16 cellular contexts compared by ENCODE assay signal in the genomic region with DNA sequence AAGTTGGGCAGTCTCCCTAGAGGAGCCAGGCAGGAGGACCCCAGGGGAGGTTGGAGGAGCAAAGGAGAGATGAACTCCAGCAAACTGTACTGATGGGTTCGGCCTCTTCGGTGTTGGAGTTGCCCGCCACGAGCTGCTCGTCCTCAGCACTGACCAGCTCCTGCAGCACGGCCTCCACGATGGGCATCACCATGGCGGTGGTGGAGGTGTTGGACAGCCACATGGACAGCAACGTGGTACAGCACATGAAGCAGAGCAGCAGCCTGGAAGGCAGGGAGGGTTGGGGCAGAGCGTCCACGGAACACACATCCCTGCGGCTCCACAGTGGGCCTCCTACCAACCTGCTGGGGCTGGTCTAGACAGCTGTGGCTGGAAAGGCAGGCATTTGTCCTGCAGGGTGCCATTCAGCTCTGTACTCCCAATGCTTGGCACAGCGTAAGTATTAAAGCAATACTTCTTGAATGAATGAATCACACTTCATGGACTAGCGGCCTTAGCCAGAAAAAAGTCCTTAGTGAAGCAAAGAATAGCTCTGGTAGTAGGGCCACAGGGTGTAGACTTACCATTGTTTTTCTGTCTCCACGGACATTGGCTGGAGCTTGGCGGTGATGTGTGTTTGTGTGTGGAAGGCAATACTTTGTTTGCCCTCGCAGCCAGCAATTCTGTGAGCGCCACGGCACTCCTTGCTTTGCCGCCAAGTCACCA. TPM values are rescaled to one million over a fixed set of nuclear protein-coding genes. Genes with fewer than 3 reads are reported as not detected.
A peak's percentile ranks its signal among the peaks of the same experiment; 100 is the strongest.
DNase-seq lines count a peak whose midpoint lies in the region; ATAC-seq and TF ChIP-seq lines count a peak whose summit lies in the region.
"Had no signal": no experiment of that assay in that cellular context is flagged by ENCODE, and none has a peak within 500 bp of the region (broad histone marks: within the 10 kb centered on the region; RNA-seq: fewer than 3 reads in every experiment).

No MANE protein-coding gene starts in this region.

- peaks cover 8% of the 10 kb centered on the region for H3K36me3 Mint-ChIP-seq in type B pancreatic cell
- H3K36me3 Mint-ChIP-seq: CD14-positive monocyte had no signal

- H3K27ac Mint-ChIP-seq in type B pancreatic cell = peak overlapping the region; percentile 93
- H3K27ac Mint-ChIP-seq: CD14-positive monocyte had no signal

- H3K18ac ChIP-seq in mesenchymal stem cell (ENCODE audit: low read depth in 1 of 2, low read length in 2 of 2) = no peak overlapping the region

- no peak overlapping the region for H2BK5ac ChIP-seq in mesenchymal stem cell (ENCODE audit: low read depth, low read length, poor library complexity, severe bottlenecking)

- H3K9me3 Mint-ChIP-seq in type B pancreatic cell = peaks cover 4% of the 10 kb centered on the region
- H3K9me3 Mint-ChIP-seq: CD14-positive monocyte had no signal

- DNase-seq in Right ventricle myocardium superior (no peak), left cardiac atrium (no peak), epithelial cell of esophagus (ENCODE audit: low read depth) (peak; percentile 72), mesenchymal stem cell (no peak), type B pancreatic cell (ENCODE audit: extremely low spot score, unreplicated experiment) (no peak), lower leg skin (ENCODE audit: low spot score in 2 of 2) (no peak)
- DNase-seq in activated CD4-positive, alpha-beta T cell treated with anti-CD3 and anti-CD28 coated beads, Interleukin-2, amount 50 U/mL, for 4 hours = no peak
- DNase-seq: Caco-2, H7, Karpas-422, NCI-H2029 treated with DMSO at 0.1 percent for 48 hours, NCI-H510A treated with DMSO at 0.1 percent for 48 hours, SHP77 treated with DMSO at 0.1 percent for 48 hours had no signal

- no peak overlapping the region for H3K4me3 Mint-ChIP-seq in type B pancreatic cell
- H3K4me3 Mint-ChIP-seq: CD14-positive monocyte had no signal

- no peaks in the 10 kb centered on the region for H3K27me3 Mint-ChIP-seq in type B pancreatic cell

- H3K36me3 ChIP-seq in mesenchymal stem cell (ENCODE audit: control insufficient read depth in 1 of 2, insufficient read depth in 2 of 2, low read depth in 1 of 2, low read length in 2 of 2) = peaks cover 3 to 54% of the 10 kb centered on the region in 2 experiments

- no peak overlapping the region for H3K9ac ChIP-seq in mesenchymal stem cell (ENCODE audit: low read length)

- WGBS in mesenchymal stem cell = 92% methylated on average over 20 of the region's 20 CpGs
- WGBS in lower leg skin, 2 donors = 74 to 79% methylated on average over 20 of the region's 20 CpGs

- no peak overlapping the region for H3K4ac ChIP-seq in mesenchymal stem cell (ENCODE audit: low read depth in 1 of 2, low read length in 2 of 2)

- ATAC-seq in Right ventricle myocardium superior (ENCODE audit: poor library complexity) (peak; percentile 8), left cardiac atrium (no peak), GM18517 (IDR thresholded peaks at IDR 0.05; ENCODE audit: unreplicated experiment) (no peak)
- ATAC-seq: A549 had no signal

- no peaks in the 10 kb centered on the region for H3K9me3 ChIP-seq in mesenchymal stem cell (ENCODE audit: control insufficient read depth, low read length)
- H3K9me3 ChIP-seq: A549, Caco-2 had no signal

- no peak for TF ChIP-seq POLR2A in lower leg skin (IDR thresholded peaks at IDR 0.05)

- no peak overlapping the region for H3K23ac ChIP-seq in mesenchymal stem cell (ENCODE audit: low read length in 2 of 2)

- peak overlapping the region; percentile 49 for H4K91ac ChIP-seq in mesenchymal stem cell (ENCODE audit: low read length)

- no peak overlapping the region for H3K27ac ChIP-seq in mesenchymal stem cell (ENCODE audit: low read length, poor library complexity, severe bottlenecking)
- H3K27ac ChIP-seq: A549 had no signal

- H3K79me1 ChIP-seq in mesenchymal stem cell (replicated peaks; ENCODE audit: low read length, poor library complexity, severe bottlenecking) = no peaks in the 10 kb centered on the region

- H3K27me3 ChIP-seq in mesenchymal stem cell (ENCODE audit: control insufficient read depth in 1 of 2, insufficient read depth in 1 of 2, low read length in 2 of 2) = peaks cover 0 to 7% of the 10 kb centered on the region in 2 experiments

- H3K14ac ChIP-seq in mesenchymal stem cell (ENCODE audit: low read length in 2 of 2) = no peak overlapping the region

- intact Hi-C loops in Right ventricle myocardium superior (cut with DNase I) = no loop called here
- intact Hi-C loops in left cardiac atrium (cut with DNase I) = no loop called here
- intact Hi-C loops in lower leg skin (cut with DNase I; ENCODE audit: low total_unique reads) = no loop called here

- H2BK120ac ChIP-seq in mesenchymal stem cell (ENCODE audit: low read depth, low read length) = no peak overlapping the region

- H4K8ac ChIP-seq in mesenchymal stem cell (ENCODE audit: low read length) = no peak overlapping the region

- peaks cover 10% of the 10 kb centered on the region for H3K4me1 Mint-ChIP-seq in type B pancreatic cell (ENCODE audit: unreplicated experiment)
- H3K4me1 Mint-ChIP-seq: CD14-positive monocyte had no signal

- H2AK5ac ChIP-seq in mesenchymal stem cell (ENCODE audit: low read length, severe bottlenecking) = no peak overlapping the region

- peak overlapping the region in 1 of 2 experiments; percentile 28 for H2BK12ac ChIP-seq in mesenchymal stem cell (ENCODE audit: low read length in 2 of 2)

- no peak overlapping the region for H2BK15ac ChIP-seq in mesenchymal stem cell (ENCODE audit: low read depth, poor library complexity, severe bottlenecking)

- no peak overlapping the region for H3K4me2 ChIP-seq in mesenchymal stem cell (ENCODE audit: low read length, poor library complexity, severe bottlenecking)
- H3K4me2 ChIP-seq: A549 had no signal

- H3K4me3 ChIP-seq in epithelial cell of esophagus (ENCODE audit: low read length) = peak overlapping the region; percentile 10
- H3K4me3 ChIP-seq in mesenchymal stem cell (ENCODE audit: insufficient read depth in 1 of 2, low read depth in 1 of 2, low read length in 2 of 2) = no peak overlapping the region
- H3K4me3 ChIP-seq in lower leg skin (ENCODE audit: low read depth, poor library complexity, severe bottlenecking) = no peak overlapping the region
- H3K4me3 ChIP-seq: A549 had no signal

- no peak overlapping the region for H2AFZ ChIP-seq in mesenchymal stem cell (ENCODE audit: low read depth, low read length)

- no peaks in the 10 kb centered on the region for H3K4me1 ChIP-seq in mesenchymal stem cell (ENCODE audit: control insufficient read depth, insufficient read depth, low read depth, low read length)
- H3K4me1 ChIP-seq: A549 had no signal

- no peak for TF ChIP-seq CTCF in epithelial cell of esophagus (IDR thresholded peaks at IDR 0.05; ENCODE audit: insufficient read depth, low read depth, low read length, missing control alignments)
- no peak for TF ChIP-seq CTCF in type B pancreatic cell (conservative IDR thresholded peaks at IDR 0.05)
- TF ChIP-seq CTCF in lower leg skin (IDR thresholded peaks at IDR 0.05) = no peak

RNA-seq across cellular contexts. Expression of a gene that starts 21.8 kb away (rescaled TPM):
- total RNA-seq in Right ventricle myocardium superior (not detected), left cardiac atrium (not detected), type B pancreatic cell (ENCODE audit: low replicate concordance) (5.2 and 11.3 TPM in 2 replicates), lower leg skin (1 to 10 TPM in 1 of 4 donors, under 1 TPM in 3; 0.23 to 1.1 (median 0.49) TPM)
- polyA plus RNA-seq in mesenchymal stem cell (2013, experiment 1 of 2) = not detected
- polyA plus RNA-seq in mesenchymal stem cell (2013, experiment 2 of 2) = 0.05 TPM
- total RNA-seq: Caco-2 had no signal
- polyA plus RNA-seq: A549, CD14-positive monocyte had no signal

RNA-seq across cellular contexts. Expression of a gene that starts 42.4 kb away (rescaled TPM):
- 5.9 TPM for total RNA-seq in Right ventricle myocardium superior
- total RNA-seq in left cardiac atrium = 1 to 10 TPM; 2.0 to 3.6 TPM
- not detected for polyA plus RNA-seq in mesenchymal stem cell (2013, experiment 1 of 2)
- not detected for polyA plus RNA-seq in mesenchymal stem cell (2013, experiment 2 of 2)
- 0.14 TPM in 1 of 2 replicates, not detected in the other for total RNA-seq in type B pancreatic cell (ENCODE audit: low replicate concordance)
- total RNA-seq in lower leg skin = 10 to 100 TPM in 1 of 4 donors, 1 to 10 TPM in 2, under 1 TPM in 1; 0.34 to 10.3 (median 5.6) TPM
- total RNA-seq: Caco-2, H7 had no signal
- polyA plus RNA-seq: A549, CD14-positive monocyte had no signal

RNA-seq across cellular contexts. Expression of a gene that starts 43.9 kb away (rescaled TPM):
- total RNA-seq in Right ventricle myocardium superior (25.6 TPM), left cardiac atrium (10 to 100 TPM; 22.3 to 24.9 TPM), type B pancreatic cell (ENCODE audit: low replicate concordance) (58.2 and 61.1 TPM in 2 replicates), lower leg skin (10 to 100 TPM; 15.7 to 18.7 (median 16.5) TPM)
- 36.7 TPM for polyA plus RNA-seq in mesenchymal stem cell (2013, experiment 1 of 2)
- polyA plus RNA-seq in mesenchymal stem cell (2013, experiment 2 of 2) = 39.1 TPM
